15 cellular contexts compared by ENCODE assay signal in genomic region chr13:60433505-60433904, GRCh38. TPM values are rescaled to one million over a fixed set of nuclear protein-coding genes. Genes with fewer than 3 reads are reported as not detected.
DNase-seq lines count a peak whose midpoint lies in the region; FAIRE-seq and TF ChIP-seq lines count a peak whose summit lies in the region.
"Had no signal": no experiment of that assay in that cellular context is flagged by ENCODE, and none has a peak within 500 bp of the region (broad histone marks: within the 10 kb centered on the region; RNA-seq: fewer than 3 reads in every experiment).

No MANE protein-coding gene starts in this region.

- no peak for TF ChIP-seq CTCF in tibial artery (IDR thresholded peaks at IDR 0.05)

- no peak overlapping the region for H2BK5ac ChIP-seq in mesendoderm (ENCODE audit: low read length)

- no peak overlapping the region for H2BK15ac ChIP-seq in mesendoderm (replicated peaks; ENCODE audit: low read depth)

- TF ChIP-seq POLR2A in GM12891 (IDR thresholded peaks at IDR 0.05; ENCODE audit: low read depth, low read length) = no peak

- H2AK5ac ChIP-seq in mesendoderm (ENCODE audit: low read length) = no peak overlapping the region

- no peaks in the 10 kb centered on the region for H3K79me2 ChIP-seq in mesendoderm (ENCODE audit: control insufficient read depth, insufficient read depth, low read length)

- no peak overlapping the region for H3K23ac ChIP-seq in mesendoderm (ENCODE audit: low read length)

- intact Hi-C loops in tibial artery (cut with DNase I; ENCODE audit: low total_unique reads) = no loop called here

- H3K18ac ChIP-seq in mesendoderm (ENCODE audit: low read length) = no peak overlapping the region

- no peak for FAIRE-seq in GM12891 (lab: Jason Lieb, UNC)
- FAIRE-seq: K562, RCC 7860 had no signal

- 0 out of 2 replicates have a peak, but pooled peaks cover 5% of the 10 kb centered on the region for H3K36me3 ChIP-seq in SK-N-MC (ENCODE audit: insufficient read depth, low read length)
- no peaks in the 10 kb centered on the region for H3K36me3 ChIP-seq in endocrine pancreas (ENCODE audit: control insufficient read depth, insufficient read depth, low read length)
- H3K36me3 ChIP-seq in mesendoderm (ENCODE audit: control insufficient read depth, insufficient read depth, low read length) = no peaks in the 10 kb centered on the region
- H3K36me3 ChIP-seq in tibial artery = no peaks in the 10 kb centered on the region

- WGBS in mesendoderm (ENCODE audit: extremely low coverage, insufficient coverage, low lambda C conversion rate) = no CpG with 5 or more reads among the region's 6 CpGs

- H3K79me1 ChIP-seq in mesendoderm (ENCODE audit: low read length) = no peaks in the 10 kb centered on the region

- H3K56ac ChIP-seq in mesendoderm (ENCODE audit: low read length) = no peak overlapping the region

- H3K9me3 ChIP-seq in SK-N-MC (ENCODE audit: low read depth, low read length) (no peaks in the 10 kb centered on the region), endocrine pancreas (ENCODE audit: control insufficient read depth, low read length) (no peaks in the 10 kb centered on the region), tibial artery (no peaks in the 10 kb centered on the region)
- H3K9me3 ChIP-seq: Caco-2 had no signal

- no peak overlapping the region for H3K4me2 ChIP-seq in mesendoderm (ENCODE audit: low read length)

- DNase-seq in SK-N-MC (ENCODE audit: low read depth, low spot score) (no peak), mesendoderm (no peak), tibial artery (no peak), GM12891 (ENCODE audit: insufficient read length, low spot score) (no peak), NOMO-1 treated with dmso at 0.1 percent for 144 hours (lab: John Stamatoyannopoulos, UW; ENCODE audit: unreplicated experiment) (no peak), NCI-H187 (lab: John Stamatoyannopoulos, UW) (no peak)
- DNase-seq: Caco-2, DMS153, NCI-H1417 treated with DMSO at 0.1 percent for 48 hours, NCI-H2029 treated with DMSO at 0.1 percent for 48 hours, NCI-H524, Right ventricle myocardium superior had no signal

- H4K5ac ChIP-seq in mesendoderm (ENCODE audit: low read length) = no peak overlapping the region

- peak overlapping the region; percentile 5 for H4K8ac ChIP-seq in mesendoderm (ENCODE audit: low read depth, low read length)

- peak overlapping the region; percentile 85 for H3K27ac ChIP-seq in SK-N-MC
- no peak overlapping the region for H3K27ac ChIP-seq in mesendoderm (ENCODE audit: low read depth, low read length)
- H3K27ac ChIP-seq in tibial artery = peak overlapping the region; percentile 38 to 48

- no peak overlapping the region for H3K9ac ChIP-seq in SK-N-MC (ENCODE audit: insufficient read length)
- H3K9ac ChIP-seq in endocrine pancreas (ENCODE audit: control insufficient read depth, insufficient read depth, low read length) = no peak overlapping the region
- H3K9ac ChIP-seq in mesendoderm (ENCODE audit: low read length) = no peak overlapping the region

- H3K4ac ChIP-seq in mesendoderm (ENCODE audit: low read depth, low read length) = no peak overlapping the region

- no peak overlapping the region for H3K4me3 ChIP-seq in SK-N-MC
- peak overlapping the region; percentile 64 for H3K4me3 ChIP-seq in endocrine pancreas (ENCODE audit: control insufficient read depth, insufficient read depth, low read length)
- H3K4me3 ChIP-seq in mesendoderm (ENCODE audit: low read length) = no peak overlapping the region
- no peak overlapping the region for H3K4me3 ChIP-seq in tibial artery
- H3K4me3 ChIP-seq: K562 had no signal

- no peak overlapping the region for H2BK120ac ChIP-seq in mesendoderm (ENCODE audit: low read depth, low read length)

- H3K27me3 ChIP-seq in endocrine pancreas (ENCODE audit: control insufficient read depth, insufficient read depth, low read length) (no peaks in the 10 kb centered on the region), mesendoderm (ENCODE audit: insufficient read depth, low read length, poor library complexity) (no peaks in the 10 kb centered on the region), tibial artery (no peaks in the 10 kb centered on the region)

- H3K4me1 ChIP-seq in endocrine pancreas (ENCODE audit: control insufficient read depth, insufficient read depth, low read length) (no peaks in the 10 kb centered on the region), mesendoderm (ENCODE audit: control insufficient read depth, low read depth, low read length) (no peaks in the 10 kb centered on the region), tibial artery (peaks cover 0 to 5% (median 0%) of the 10 kb centered on the region in 4 donors)
- H3K4me1 ChIP-seq: Caco-2 had no signal

TF ChIP-seq in GM12891, 5 proteins besides CTCF, POLR2A, EP300 and RAD21:
- no peak for TF ChIP-seq SPI1 (IDR thresholded peaks at IDR 0.05; ENCODE audit: low read depth, low read length)
- no peak for TF ChIP-seq POLR2AphosphoS5 (IDR thresholded peaks at IDR 0.05; ENCODE audit: low read depth, low read length)
- TF ChIP-seq POU2F2 (IDR thresholded peaks at IDR 0.05; ENCODE audit: low read depth, low read length) = no peak
- TF ChIP-seq TAF1 (IDR thresholded peaks at IDR 0.05; ENCODE audit: low read depth, low read length) = no peak
- no peak for TF ChIP-seq PAX5 (IDR thresholded peaks at IDR 0.05; ENCODE audit: insufficient read depth, low read length, severe bottlenecking)
TF ChIP-seq in GM12891: peak in this region for 0.

RNA-seq across cellular contexts. Expression of gene TDRD3, which starts 36.5 kb away (rescaled TPM):
- polyA plus RNA-seq in mesendoderm (2013, experiment 1 of 2) = 13.4 TPM
- polyA plus RNA-seq in mesendoderm (2013, experiment 2 of 2) = 13.2 TPM
- polyA plus RNA-seq in GM12891 (2012; ENCODE audit: low read depth, missing spikeins) = 6.8 TPM
